In genomic region chrX:19955306-19955705, GRCh38 we compare ENCODE assay signal across 16 cellular contexts.
"Had no signal": no experiment of that assay in that cellular context is flagged by ENCODE, and none has a peak within 500 bp of the region (broad histone marks: within the 10 kb centered on the region; RNA-seq: fewer than 3 reads in every experiment).

No MANE protein-coding gene starts in this region.

- H3K36me3 ChIP-seq: left lung, tibial nerve, uterus had no signal

- H3K27ac Mint-ChIP-seq: activated naive CD8-positive, alpha-beta T cell had no signal

- ATAC-seq: left lung had no signal

- H3K9me3 ChIP-seq: esophagus squamous epithelium, left lung, tibial nerve, uterus had no signal

- DNase-seq: activated CD4-positive, alpha-beta T cell treated with anti-CD3 and anti-CD28 coated beads, Interleukin-2, amount 50 U/mL, for 1 hour; activated CD4-positive, CD25-positive, alpha-beta regulatory T cell; activated CD8-positive, alpha-beta memory T cell treated with anti-CD3 and anti-CD28 coated beads for 24 hours; activated gamma-delta T cell treated with Interleukin-2 at 50 U/mL for 16 hours; amygdala; cortex of kidney; effector CD4-positive, alpha-beta T cell; esophagus squamous epithelium; left lung; stimulated activated CD4-positive, alpha-beta T cell treated with anti-CD3 and anti-CD28 coated beads, Interleukin-12 subunit alpha, Interleukin-12 subunit beta, amount 100 ng/mL, for 4 hours; stimulated activated CD4-positive, alpha-beta T cell treated with anti-CD3 and anti-CD28 coated beads, Interleukin-2, amount 100 ng/mL, for 24 hours; uterus had no signal

- H3K4me1 Mint-ChIP-seq: central memory CD8-positive, alpha-beta T cell had no signal

- H3K27ac ChIP-seq: esophagus squamous epithelium, left lung, tibial nerve, uterus had no signal

- H3K4me3 ChIP-seq: esophagus squamous epithelium, left lung, tibial nerve, uterus had no signal

- H3K4me3 Mint-ChIP-seq: activated naive CD8-positive, alpha-beta T cell; brain; central memory CD8-positive, alpha-beta T cell had no signal

- H3K27me3 Mint-ChIP-seq: activated naive CD8-positive, alpha-beta T cell; brain; central memory CD8-positive, alpha-beta T cell had no signal

- H3K4me1 ChIP-seq: left lung, uterus had no signal

- H3K27me3 ChIP-seq: esophagus squamous epithelium, tibial nerve had no signal

- H3K9me3 Mint-ChIP-seq: brain; central memory CD8-positive, alpha-beta T cell had no signal
